In genomic region chr14:92440345-92441003, GRCh38 we compare ENCODE assay signal across 18 cellular contexts.
A peak's percentile ranks its signal among the peaks of the same experiment; 100 is the strongest.
DNase-seq lines count a peak whose midpoint lies in the region; ATAC-seq, FAIRE-seq and TF ChIP-seq lines count a peak whose summit lies in the region.
"Had no signal": no experiment of that assay in that cellular context is flagged by ENCODE, and none has a peak within 500 bp of the region (broad histone marks: within the 10 kb centered on the region; RNA-seq: fewer than 3 reads in every experiment).

No MANE protein-coding gene starts in this region.

- H3K9me3 Mint-ChIP-seq in Calu3 (ENCODE audit: low read depth, unreplicated experiment), result no peaks in the 10 kb centered on the region
- no peaks in the 10 kb centered on the region for H3K9me3 Mint-ChIP-seq in central memory CD8-positive, alpha-beta T cell
- H3K9me3 Mint-ChIP-seq in activated CD4-positive, alpha-beta T cell treated with anti-CD3 and anti-CD28 coated beads, Interleukin-2, amount 10 ng/mL, durations not matched to agents 7 days and 5 days, result no peaks in the 10 kb centered on the region

- H3K9ac ChIP-seq in BLaER1, result no peak overlapping the region

- peaks cover 9% of the 10 kb centered on the region for H3K27me3 Mint-ChIP-seq in Calu3 (ENCODE audit: unreplicated experiment)
- H3K27me3 Mint-ChIP-seq in central memory CD8-positive, alpha-beta T cell, result no peaks in the 10 kb centered on the region
- H3K27me3 Mint-ChIP-seq in activated CD4-positive, alpha-beta T cell treated with anti-CD3 and anti-CD28 coated beads, Interleukin-2, amount 10 ng/mL, durations not matched to agents 7 days and 5 days, result peaks cover 10% of the 10 kb centered on the region

- H3K4me2 ChIP-seq in BLaER1, result peak overlapping the region; percentile 29; the same call in 1 of the 2 replicates

- no peaks in the 10 kb centered on the region for H4K20me1 ChIP-seq in BLaER1

- CTCF ChIA-PET in Calu3 (lab: Charles Lee), result no interaction called here
- CTCF ChIA-PET in activated CD4-positive, alpha-beta T cell treated with anti-CD3 and anti-CD28 coated beads, Interleukin-2, amount 10 ng/mL, durations not matched to agents 7 days and 5 days (lab: Charles Lee), result interaction anchor here (1.5 kb wide), 1 partner anchor 11 kb away, joined by 3 read pairs; no protein-coding TSS in a partner anchor

- H3K9me3 ChIP-seq in BLaER1, result 0 out of 2 replicates have a peak, but pooled peaks cover 7% of the 10 kb centered on the region
- H3K9me3 ChIP-seq in neutrophil, result no peaks in the 10 kb centered on the region
- H3K9me3 ChIP-seq in Peyer's patch, result no peaks in the 10 kb centered on the region

- peaks cover 38% of the 10 kb centered on the region for H3K4me1 ChIP-seq in BLaER1
- peaks cover 35 to 39% of the 10 kb centered on the region in 2 experiments for H3K4me1 ChIP-seq in neutrophil (ENCODE audit: control insufficient read depth in 1 of 2, insufficient read depth in 1 of 2, low read depth in 1 of 2, low read length in 1 of 2)
- no peaks in the 10 kb centered on the region for H3K4me1 ChIP-seq in Peyer's patch

- FAIRE-seq in RCC 7860 (lab: Jason Lieb, UNC), result no peak
- FAIRE-seq: D721Med, GM18507, H1 had no signal

- DNase-seq in Calu3, result no peak
- no peak for DNase-seq in central memory CD8-positive, alpha-beta T cell (ENCODE audit: low spot score in 2 of 2)
- no peak for DNase-seq in activated CD4-positive, alpha-beta T cell treated with anti-CD3 and anti-CD28 coated beads, Interleukin-2, amount 10 ng/mL, durations not matched to agents 7 days and 5 days
- DNase-seq in RCC 7860 (ENCODE audit: low spot score), result no peak
- DNase-seq in Peyer's patch, result no peak
- DNase-seq: ACHN, GDM1, MM.1S, NCI-H1436 treated with DMSO at 0.1 percent for 48 hours, NCI-H1930, SHP77 had no signal

- POLR2A ChIA-PET in activated CD4-positive, alpha-beta T cell treated with anti-CD3 and anti-CD28 coated beads, Interleukin-2, amount 10 ng/mL, durations not matched to agents 7 days and 5 days (lab: Charles Lee), result interaction anchor here (0.7 kb wide), 1 partner anchor 28 kb away, joined by 3 read pairs; no protein-coding TSS in a partner anchor

- no peak for ATAC-seq in central memory CD8-positive, alpha-beta T cell (replicated peaks; ENCODE audit: extremely low read depth, poor library complexity, severe bottlenecking)
- ATAC-seq: HCT116 had no signal

- intact Hi-C loops in Calu3 (cut with micrococcal nuclease; ENCODE audit: unreplicated experiment), result no loop called here

- TF ChIP-seq CTCF in Calu3 (IDR thresholded peaks at IDR 0.05; ENCODE audit: unreplicated experiment) (no peak), neutrophil (IDR thresholded peaks at IDR 0.05) (no peak), Peyer's patch (IDR thresholded peaks at IDR 0.05) (no peak)

- no peaks in the 10 kb centered on the region for H3K36me3 ChIP-seq in BLaER1
- H3K36me3 ChIP-seq in neutrophil, result no peaks in the 10 kb centered on the region
- H3K36me3 ChIP-seq in Peyer's patch, result no peaks in the 10 kb centered on the region

- H3K4me3 Mint-ChIP-seq in Calu3 (ENCODE audit: low read depth, unreplicated experiment), result no peak overlapping the region
- no peak overlapping the region for H3K4me3 Mint-ChIP-seq in central memory CD8-positive, alpha-beta T cell
- no peak overlapping the region for H3K4me3 Mint-ChIP-seq in activated CD4-positive, alpha-beta T cell treated with anti-CD3 and anti-CD28 coated beads, Interleukin-2, amount 10 ng/mL, durations not matched to agents 7 days and 5 days

- peak overlapping the region; percentile 32 for H3K27ac Mint-ChIP-seq in Calu3 (ENCODE audit: unreplicated experiment)
- peak overlapping the region; percentile 54 for H3K27ac Mint-ChIP-seq in central memory CD8-positive, alpha-beta T cell (ENCODE audit: low read depth)
- H3K27ac Mint-ChIP-seq in activated CD4-positive, alpha-beta T cell treated with anti-CD3 and anti-CD28 coated beads, Interleukin-2, amount 10 ng/mL, durations not matched to agents 7 days and 5 days, result no peak overlapping the region

- no peak overlapping the region for H3K27ac ChIP-seq in BLaER1
- peak overlapping the region; percentile 46 for H3K27ac ChIP-seq in neutrophil
- no peak overlapping the region for H3K27ac ChIP-seq in Peyer's patch
- H3K27ac ChIP-seq: C4-2B had no signal

- H3K36me3 Mint-ChIP-seq in Calu3 (ENCODE audit: insufficient read depth, unreplicated experiment), result no peaks in the 10 kb centered on the region
- peaks cover 2% of the 10 kb centered on the region for H3K36me3 Mint-ChIP-seq in central memory CD8-positive, alpha-beta T cell (ENCODE audit: insufficient read depth)
- no peaks in the 10 kb centered on the region for H3K36me3 Mint-ChIP-seq in activated CD4-positive, alpha-beta T cell treated with anti-CD3 and anti-CD28 coated beads, Interleukin-2, amount 10 ng/mL, durations not matched to agents 7 days and 5 days (ENCODE audit: low read depth)

- H3K4me3 ChIP-seq in BLaER1 (no peak overlapping the region), neutrophil (ENCODE audit: low read depth in 1 of 2, low read length in 1 of 2) (no peak overlapping the region), Peyer's patch (no peak overlapping the region)

- H3K27me3 ChIP-seq in BLaER1 (no peaks in the 10 kb centered on the region), neutrophil (no peaks in the 10 kb centered on the region), Peyer's patch (no peaks in the 10 kb centered on the region)

- H3K4me1 Mint-ChIP-seq in Calu3 (ENCODE audit: low read depth, unreplicated experiment), result no peaks in the 10 kb centered on the region
- H3K4me1 Mint-ChIP-seq in central memory CD8-positive, alpha-beta T cell, result peaks cover 29% of the 10 kb centered on the region
- peaks cover 9% of the 10 kb centered on the region for H3K4me1 Mint-ChIP-seq in activated CD4-positive, alpha-beta T cell treated with anti-CD3 and anti-CD28 coated beads, Interleukin-2, amount 10 ng/mL, durations not matched to agents 7 days and 5 days

- no peak for TF ChIP-seq POLR2A in Peyer's patch (IDR thresholded peaks at IDR 0.05)

- no TSS peak for BruUV-seq in Calu3 (replicated peaks; lab: Mats Ljungman, UMichigan)
